Comparison of ENCODE assay signal across 18 cellular contexts in genomic region chr16:371729-372521, GRCh38. TPM values are rescaled to one million over a fixed set of nuclear protein-coding genes. Genes with fewer than 3 reads are reported as not detected.
DNase-seq lines count a peak whose midpoint lies in the region; ATAC-seq and TF ChIP-seq lines count a peak whose summit lies in the region.
"Had no signal": no experiment of that assay in that cellular context is flagged by ENCODE, and none has a peak within 500 bp of the region (broad histone marks: within the 10 kb centered on the region; RNA-seq: fewer than 3 reads in every experiment).

No MANE protein-coding gene starts in this region.

- H3K4me3 Mint-ChIP-seq in activated CD4-positive, alpha-beta T cell treated with anti-CD3 and anti-CD28 coated beads for 36 hours = no peak overlapping the region
- H3K4me3 Mint-ChIP-seq in T-cell = peak overlapping the region in 1 of 3 donors; percentile 12
- H3K4me3 Mint-ChIP-seq in nephron = peak overlapping the region; percentile 59 to 77 (median 69)

- H3K27ac ChIP-seq in GM23248 (no peak overlapping the region), SK-N-SH (ENCODE audit: low read depth in 2 of 2, low read length in 1 of 2) (no peak overlapping the region)

- H2AFZ ChIP-seq in Loucy (ENCODE audit: low read length) (no peak overlapping the region), GM23248 (no peak overlapping the region), SK-N-SH (ENCODE audit: low read depth) (no peak overlapping the region)

- H3K4me2 ChIP-seq in Loucy (ENCODE audit: low read depth, low read length, poor library complexity, severe bottlenecking) (peak overlapping the region; percentile 86), GM23248 (ENCODE audit: unreplicated experiment) (no peak overlapping the region), SK-N-SH (no peak overlapping the region)

- 95 to 96% methylated on average over 31 of the region's 31 CpGs for WGBS in GM23248 (ENCODE audit: low coverage in 1 of 2, low lambda C conversion rate in 2 of 2, missing lambda C conversion rate in 2 of 2), 2 experiments
- WGBS in SK-N-SH (ENCODE audit: low lambda C conversion rate) = 98% methylated on average over 23 of the region's 31 CpGs

- H3K4me1 ChIP-seq in Loucy (ENCODE audit: insufficient read depth, low read length, poor library complexity, severe bottlenecking) (no peaks in the 10 kb centered on the region), GM23248 (ENCODE audit: insufficient read depth) (peaks cover 8% of the 10 kb centered on the region), SK-N-SH (ENCODE audit: control insufficient read depth in 1 of 2, insufficient read depth in 2 of 2, low read depth in 1 of 2, low read length in 1 of 2) (peaks cover 8 to 20% of the 10 kb centered on the region in 2 experiments; a peak in 2 of 4 replicates)

- intact Hi-C loops in activated CD4-positive, alpha-beta T cell treated with anti-CD3 and anti-CD28 coated beads for 36 hours (cut with DNase I, micrococcal nuclease) = no loop called here

- POLR2A ChIA-PET in activated CD4-positive, alpha-beta T cell treated with anti-CD3 and anti-CD28 coated beads for 36 hours (lab: Charles Lee) = no interaction called here
- POLR2A ChIA-PET in T-cell (lab: Charles Lee) (no interaction called here), SK-N-SH (lab: Yijun Ruan, JAX) (interaction anchor here (1.6 kb wide), 1 partner anchor 10 kb away, joined by 4 read pairs; the partner anchor contains the start of gene PGAP6)

- no peaks in the 10 kb centered on the region for H3K9me3 Mint-ChIP-seq in activated CD4-positive, alpha-beta T cell treated with anti-CD3 and anti-CD28 coated beads for 36 hours (ENCODE audit: low read depth)
- H3K9me3 Mint-ChIP-seq in T-cell = no peaks in the 10 kb centered on the region
- no peaks in the 10 kb centered on the region for H3K9me3 Mint-ChIP-seq in nephron

- peak overlapping the region; percentile 67 for H3K27ac Mint-ChIP-seq in activated CD4-positive, alpha-beta T cell treated with anti-CD3 and anti-CD28 coated beads for 36 hours
- H3K27ac Mint-ChIP-seq in T-cell (peak overlapping the region; percentile 52 to 76), nephron (no peak overlapping the region)

- no peak overlapping the region for H3K9ac ChIP-seq in Loucy (ENCODE audit: low read depth, low read length, poor library complexity, severe bottlenecking)
- no peak overlapping the region for H3K9ac ChIP-seq in GM23248
- H3K9ac ChIP-seq in SK-N-SH = no peak overlapping the region

- H3K9me2 ChIP-seq in Loucy (replicated peaks; ENCODE audit: low read depth, low read length) = no peaks in the 10 kb centered on the region
- no peaks in the 10 kb centered on the region for H3K9me2 ChIP-seq in GM23248 (ENCODE audit: insufficient read depth)
- no peaks in the 10 kb centered on the region for H3K9me2 ChIP-seq in SK-N-SH

- H3K79me2 ChIP-seq in Loucy (ENCODE audit: insufficient read depth, low read length) (peaks cover 6% of the 10 kb centered on the region; the same call in 1 of the 2 replicates), GM23248 (ENCODE audit: insufficient read depth) (no peaks in the 10 kb centered on the region), SK-N-SH (ENCODE audit: insufficient read depth) (no peaks in the 10 kb centered on the region; the same call in 1 of the 2 replicates)

- in situ Hi-C loops in GM23248 (cut with MboI) = no loop called here

- no peak for TF ChIP-seq CTCF in Loucy (conservative IDR thresholded peaks at IDR 0.05; ENCODE audit: low read length)
- TF ChIP-seq CTCF in nephron (IDR thresholded peaks at IDR 0.05; ENCODE audit: unreplicated experiment in 3 of 3) = no peak
- no peak for TF ChIP-seq CTCF in SK-N-SH (IDR thresholded peaks at IDR 0.05)

- TF ChIP-seq RAD21 in SK-N-SH (IDR thresholded peaks at IDR 0.05; ENCODE audit: low read length) = no peak

- no peak overlapping the region for H3K4me3 ChIP-seq in Loucy (ENCODE audit: low read length, poor library complexity, severe bottlenecking)
- H3K4me3 ChIP-seq in GM23248 = no peak overlapping the region
- no peak overlapping the region for H3K4me3 ChIP-seq in SK-N-SH (ENCODE audit: low read depth in 2 of 2, low read length in 1 of 2)
- H3K4me3 ChIP-seq in MG63 = no peak overlapping the region
- H3K4me3 ChIP-seq: upper lobe of right lung had no signal

- no peak for DNase-seq in activated CD4-positive, alpha-beta T cell treated with anti-CD3 and anti-CD28 coated beads for 36 hours
- DNase-seq in activated CD4-positive, alpha-beta T cell treated with anti-CD3 and anti-CD28 coated beads, Interleukin-2, amount 50 U/mL, for 48 hours = no peak
- DNase-seq in T-cell (no peak), GM23248 (no peak), SK-N-SH (no peak), MG63 (no peak)
- DNase-seq: ACHN; activated CD4-positive, alpha-beta T cell treated with anti-CD3 and anti-CD28 coated beads for 48 hours; DMS79; gastrocnemius medialis; midbrain; psoas muscle; stimulated activated CD4-positive, alpha-beta T cell treated with anti-CD3 and anti-CD28 coated beads, Interleukin-1b, Interleukin-23, amount 100 ng/mL, for 48 hours; T-helper 1 cell had no signal

- peaks cover 13% of the 10 kb centered on the region for H3K36me3 Mint-ChIP-seq in activated CD4-positive, alpha-beta T cell treated with anti-CD3 and anti-CD28 coated beads for 36 hours (ENCODE audit: low read depth)
- H3K36me3 Mint-ChIP-seq in T-cell (peaks cover 15% of the 10 kb centered on the region), nephron (ENCODE audit: low read depth) (peaks cover 8% of the 10 kb centered on the region)

- H3K27me3 Mint-ChIP-seq in activated CD4-positive, alpha-beta T cell treated with anti-CD3 and anti-CD28 coated beads for 36 hours = no peaks in the 10 kb centered on the region
- H3K27me3 Mint-ChIP-seq in T-cell = no peaks in the 10 kb centered on the region
- H3K27me3 Mint-ChIP-seq in nephron (ENCODE audit: low read depth) = no peaks in the 10 kb centered on the region

- H3K9me3 ChIP-seq in Loucy (ENCODE audit: insufficient read depth, low read depth, low read length) (no peaks in the 10 kb centered on the region), GM23248 (ENCODE audit: low read depth) (no peaks in the 10 kb centered on the region), SK-N-SH (no peaks in the 10 kb centered on the region), MG63 (no peaks in the 10 kb centered on the region)
- H3K9me3 ChIP-seq: breast epithelium, gastrocnemius medialis, psoas muscle, upper lobe of right lung had no signal

- H3K4me1 Mint-ChIP-seq in activated CD4-positive, alpha-beta T cell treated with anti-CD3 and anti-CD28 coated beads for 36 hours = peaks cover 17% of the 10 kb centered on the region
- H3K4me1 Mint-ChIP-seq in T-cell = peaks cover 15 to 24% (median 18%) of the 10 kb centered on the region in 3 donors
- peaks cover 13% of the 10 kb centered on the region for H3K4me1 Mint-ChIP-seq in nephron

- TF ChIP-seq EP300 in SK-N-SH (IDR thresholded peaks at IDR 0.05; ENCODE audit: borderline replicate concordance in 1 of 2, low read depth in 1 of 2, low read length in 1 of 2) = no peak

- H3K36me3 ChIP-seq in Loucy (ENCODE audit: insufficient read depth, low read length) (no peaks in the 10 kb centered on the region), GM23248 (ENCODE audit: low read depth) (no peaks in the 10 kb centered on the region), SK-N-SH (replicated peaks in 1 of 2; ENCODE audit: control insufficient read depth in 1 of 2, insufficient read depth in 2 of 2, low read length in 1 of 2) (peaks cover 2 to 68% of the 10 kb centered on the region in 2 experiments), MG63 (peaks cover 46% of the 10 kb centered on the region)

- H3K27me3 ChIP-seq in Loucy (ENCODE audit: insufficient read depth, low read length, poor library complexity, severe bottlenecking) (no peaks in the 10 kb centered on the region), GM23248 (replicated peaks; ENCODE audit: insufficient read depth) (no peaks in the 10 kb centered on the region), SK-N-SH (ENCODE audit: insufficient read depth) (no peaks in the 10 kb centered on the region), MG63 (no peaks in the 10 kb centered on the region)
- H3K27me3 ChIP-seq: breast epithelium, gastrocnemius medialis, upper lobe of right lung had no signal

- H4K20me1 ChIP-seq in Loucy (ENCODE audit: insufficient read depth, low read length, poor library complexity, severe bottlenecking) (no peaks in the 10 kb centered on the region), GM23248 (ENCODE audit: insufficient read depth) (no peaks in the 10 kb centered on the region), SK-N-SH (ENCODE audit: insufficient read depth) (no peaks in the 10 kb centered on the region)

- H3F3A ChIP-seq in Loucy (ENCODE audit: low read depth) (no peaks in the 10 kb centered on the region), GM23248 (ENCODE audit: insufficient read depth) (no peaks in the 10 kb centered on the region), SK-N-SH (replicated peaks; ENCODE audit: insufficient read depth) (peaks cover 5% of the 10 kb centered on the region)

- CTCF ChIA-PET in activated CD4-positive, alpha-beta T cell treated with anti-CD3 and anti-CD28 coated beads for 36 hours (lab: Charles Lee) = interaction anchor here (0.5 to 1.4 kb wide), 4 partner anchors 10 to 372 kb away, joined by 3 to 5 read pairs (median 4); no protein-coding TSS in a partner anchor
- CTCF ChIA-PET in T-cell (lab: Charles Lee) = no interaction called here
- CTCF ChIA-PET in SK-N-SH (lab: Yijun Ruan, JAX) = interaction anchor here (1.1 to 1.9 kb wide), 3 partner anchors 9 to 265 kb away, joined by 4 to 16 read pairs (median 9); no protein-coding TSS in a partner anchor

- no peak for ATAC-seq in activated CD4-positive, alpha-beta T cell treated with anti-CD3 and anti-CD28 coated beads for 36 hours
- no peak for ATAC-seq in T-cell (replicated peaks in 1 of 4)
- ATAC-seq: gastrocnemius medialis, upper lobe of right lung had no signal

RNA-seq across cellular contexts. Expression of gene MRPL28, which starts 1.6 kb away (rescaled TPM):
- 10 to 100 TPM; 90.2 to 94.4 TPM for total RNA-seq in activated CD4-positive, alpha-beta T cell treated with anti-CD3 and anti-CD28 coated beads for 36 hours
- 10 to 100 TPM; 29.3 to 43.8 (median 34.5) TPM for total RNA-seq in T-cell
- total RNA-seq in GM23248 (2014; rRNA removed; shearing (Covaris generic)) = 94.1 and 103 TPM in 2 replicates
- polyA plus RNA-seq in GM23248 (2016; fragmentation: Nextera tagmentation; extraction: Ambion mirVana) (108 and 110 TPM in 2 replicates), SK-N-SH (2012; rRNA removed) (266 and 320 TPM in 2 replicates)
- polyA plus RNA-seq in SK-N-SH (2012; cell fraction: cytosol; rRNA removed) = 181 and 235 TPM in 2 replicates
- polyA plus RNA-seq in SK-N-SH (2012; cell fraction: nucleus; rRNA removed) = 203 and 269 TPM in 2 replicates
- total RNA-seq in MG63 (2014; rRNA removed; shearing (Covaris generic); ENCODE audit: low replicate concordance) = 172 and 192 TPM in 2 replicates

RNA-seq across cellular contexts. Expression of gene PGAP6, which starts 9.9 kb away (rescaled TPM):
- total RNA-seq in activated CD4-positive, alpha-beta T cell treated with anti-CD3 and anti-CD28 coated beads for 36 hours = 10 to 100 TPM; 22.9 to 40.8 TPM
- 100 to 1,000 TPM in 4 of 5 donors, 10 to 100 TPM in 1; 34.9 to 143 (median 122) TPM for total RNA-seq in T-cell
- 78.4 and 98.6 TPM in 2 replicates for total RNA-seq in GM23248 (2014; rRNA removed; shearing (Covaris generic))
- polyA plus RNA-seq in GM23248 (2016; fragmentation: Nextera tagmentation; extraction: Ambion mirVana) (16.4 and 20.6 TPM in 2 replicates), SK-N-SH (2012; rRNA removed) (133 and 166 TPM in 2 replicates)
- 36.0 and 79.9 TPM in 2 replicates for polyA plus RNA-seq in SK-N-SH (2012; cell fraction: cytosol; rRNA removed)
- 268 and 315 TPM in 2 replicates for polyA plus RNA-seq in SK-N-SH (2012; cell fraction: nucleus; rRNA removed)
- 34.2 and 35.5 TPM in 2 replicates for total RNA-seq in MG63 (2014; rRNA removed; shearing (Covaris generic); ENCODE audit: low replicate concordance)

RNA-seq across cellular contexts. Expression of gene AXIN1, which starts 19.4 kb away (rescaled TPM):
- total RNA-seq in activated CD4-positive, alpha-beta T cell treated with anti-CD3 and anti-CD28 coated beads for 36 hours = 10 to 100 TPM; 20.0 to 23.8 TPM
- 10 to 100 TPM; 38.5 to 58.9 (median 50.4) TPM for total RNA-seq in T-cell
- 25.5 and 27.1 TPM in 2 replicates for total RNA-seq in GM23248 (2014; rRNA removed; shearing (Covaris generic))
- polyA plus RNA-seq in GM23248 (2016; fragmentation: Nextera tagmentation; extraction: Ambion mirVana) (3.0 and 3.3 TPM in 2 replicates), SK-N-SH (2012; rRNA removed) (12.5 and 19.9 TPM in 2 replicates)
- polyA plus RNA-seq in SK-N-SH (2012; cell fraction: cytosol; rRNA removed) = 14.9 and 21.4 TPM in 2 replicates
- 26.8 and 32.0 TPM in 2 replicates for polyA plus RNA-seq in SK-N-SH (2012; cell fraction: nucleus; rRNA removed)
- 46.9 and 48.3 TPM in 2 replicates for total RNA-seq in MG63 (2014; rRNA removed; shearing (Covaris generic); ENCODE audit: low replicate concordance)

RNA-seq across cellular contexts. Expression of gene NME4, which starts 25.1 kb away (rescaled TPM):
- 10 to 100 TPM; 55.9 to 72.1 TPM for total RNA-seq in activated CD4-positive, alpha-beta T cell treated with anti-CD3 and anti-CD28 coated beads for 36 hours
- 10 to 100 TPM; 32.5 to 48.4 (median 41.3) TPM for total RNA-seq in T-cell
- total RNA-seq in GM23248 (2014; rRNA removed; shearing (Covaris generic)) = 128 and 175 TPM in 2 replicates
- 283 and 293 TPM in 2 replicates for polyA plus RNA-seq in GM23248 (2016; fragmentation: Nextera tagmentation; extraction: Ambion mirVana)
- polyA plus RNA-seq in SK-N-SH (2012; rRNA removed) = 417 and 509 TPM in 2 replicates
- polyA plus RNA-seq in SK-N-SH (2012; cell fraction: cytosol; rRNA removed) = 206 and 304 TPM in 2 replicates
- polyA plus RNA-seq in SK-N-SH (2012; cell fraction: nucleus; rRNA removed) = 278 and 300 TPM in 2 replicates
- 188 and 350 TPM in 2 replicates for total RNA-seq in MG63 (2014; rRNA removed; shearing (Covaris generic); ENCODE audit: low replicate concordance)

RNA-seq across cellular contexts. Expression of gene DECR2, which starts 29.8 kb away (rescaled TPM):
- 10 to 100 TPM; 11.5 to 13.0 TPM for total RNA-seq in activated CD4-positive, alpha-beta T cell treated with anti-CD3 and anti-CD28 coated beads for 36 hours
- total RNA-seq in T-cell = 10 to 100 TPM; 10.5 to 17.6 (median 11.3) TPM
- 7.8 and 8.9 TPM in 2 replicates for total RNA-seq in GM23248 (2014; rRNA removed; shearing (Covaris generic))
- 25.2 and 26.1 TPM in 2 replicates for polyA plus RNA-seq in GM23248 (2016; fragmentation: Nextera tagmentation; extraction: Ambion mirVana)
- 53.0 and 56.6 TPM in 2 replicates for polyA plus RNA-seq in SK-N-SH (2012; rRNA removed)
- polyA plus RNA-seq in SK-N-SH (2012; cell fraction: cytosol; rRNA removed) = 14.3 and 25.0 TPM in 2 replicates
- 214 and 256 TPM in 2 replicates for polyA plus RNA-seq in SK-N-SH (2012; cell fraction: nucleus; rRNA removed)
- 31.6 and 37.1 TPM in 2 replicates for total RNA-seq in MG63 (2014; rRNA removed; shearing (Covaris generic); ENCODE audit: low replicate concordance)

Comparison
In these comparisons a context has a peak if more than half of its experiments do, and no peak if none do; other contexts are left out.
1. H3K27ac Mint-ChIP-seq: peak in activated CD4-positive, alpha-beta T cell treated with anti-CD3 and anti-CD28 coated beads for 36 hours (single experiment) and T-cell (2 of 2); none in nephron (0 of 3).
2. CTCF ChIA-PET loops: an anchor here in activated CD4-positive, alpha-beta T cell treated with anti-CD3 and anti-CD28 coated beads for 36 hours (0.5 to 1.4 kb wide) and SK-N-SH (1.1 to 1.9 kb wide); none called in T-cell.